33 cellular contexts compared by ENCODE assay signal in genomic region chr6:166822609-166823008, GRCh38.
"Had no signal": no experiment of that assay in that cellular context is flagged by ENCODE, and none has a peak within 500 bp of the region (broad histone marks: within the 10 kb centered on the region; RNA-seq: fewer than 3 reads in every experiment).

No MANE protein-coding gene starts in this region.

- H3K27ac ChIP-seq: adrenal gland, body of pancreas, brain microvascular endothelial cell, breast epithelium, VCaP had no signal

- H3K36me3 ChIP-seq: adrenal gland, brain microvascular endothelial cell, breast epithelium had no signal

- H3K4me3 ChIP-seq: adrenal gland, body of pancreas, breast epithelium had no signal

- H3K9me3 ChIP-seq: adrenal gland, body of pancreas, breast epithelium had no signal

- DNase-seq: activated B cell treated with CpG ODN at 0.5 μM for 24 hours; activated CD4-positive, alpha-beta memory T cell treated with anti-CD3 and anti-CD28 coated beads for 36 hours; activated CD4-positive, alpha-beta T cell treated with anti-CD3 and anti-CD28 coated beads for 4 hours; activated CD4-positive, alpha-beta T cell treated with anti-CD3 and anti-CD28 coated beads, Interleukin-2, amount 10 ng/mL, durations not matched to agents 24 days and 14 days; activated CD4-positive, alpha-beta T cell treated with anti-CD3 and anti-CD28 coated beads, Interleukin-2, amount 50 U/mL, for 1 hour; activated CD4-positive, alpha-beta T cell treated with anti-CD3 and anti-CD28 coated beads, Interleukin-2, amount 50 U/mL, for 4 hours; activated CD4-positive, CD25-positive, alpha-beta regulatory T cell treated with anti-CD3 and anti-CD28 coated beads, Interleukin-2, amount 50 U/mL, for 72 hours; activated CD8-positive, alpha-beta memory T cell treated with anti-CD3 and anti-CD28 coated beads, Interleukin-2, amount 50 U/mL, for 4 hours; activated CD8-positive, alpha-beta T cell treated with anti-CD3 and anti-CD28 coated beads for 36 hours; activated effector memory CD4-positive, alpha-beta T cell treated with anti-CD3 and anti-CD28 coated beads, Interleukin-2, amount 50 U/mL, for 16 hours; activated gamma-delta T cell treated with Interleukin-2 at 50 U/mL for 16 hours; activated naive CD4-positive, alpha-beta T cell; activated naive CD4-positive, alpha-beta T cell treated with anti-CD3 and anti-CD28 coated beads for 36 hours; activated naive CD4-positive, alpha-beta T cell treated with anti-CD3 and anti-CD28 coated beads, Interleukin-2, amount 50 U/mL, for 16 hours; activated naive CD8-positive, alpha-beta T cell treated with anti-CD3 and anti-CD28 coated beads for 36 hours; activated T-cell treated with anti-CD3 and anti-CD28 coated beads for 4 hours; activated T-cell treated with anti-CD3 and anti-CD28 coated beads, Interleukin-2, amount 50 U/mL, for 1 hour; activated T-cell treated with anti-CD3 and anti-CD28 coated beads, Interleukin-2, amount 50 U/mL, for 4 hours; activated T-cell treated with anti-CD3 and anti-CD28 coated beads, Interleukin-2, amount 50 U/mL, for 72 hours; adrenal gland; amniotic stem cell; aorta; body of pancreas; brain microvascular endothelial cell; central memory CD4-positive, alpha-beta T cell; T-helper 2 cell; T-helper 9 cell had no signal

- FAIRE-seq: astrocyte, TTC549 had no signal

- H3K4me1 ChIP-seq: adrenal gland, body of pancreas, breast epithelium had no signal

- H3K27me3 ChIP-seq: adrenal gland, body of pancreas, brain microvascular endothelial cell, breast epithelium had no signal

- ATAC-seq: activated CD8-positive, alpha-beta T cell treated with anti-CD3 and anti-CD28 coated beads for 36 hours; activated naive CD4-positive, alpha-beta T cell treated with anti-CD3 and anti-CD28 coated beads, Interleukin-2, amount 50 U/mL, for 72 hours; activated T-cell treated with anti-CD3 and anti-CD28 coated beads, Interleukin-2, amount 50 U/mL, for 4 hours; activated T-cell treated with anti-CD3 and anti-CD28 coated beads, Interleukin-2, amount 50 U/mL, for 72 hours; activated T-helper 17 cell treated with anti-CD3 and anti-CD28 coated beads, Interleukin-2, amount 50 U/mL, for 72 hours; body of pancreas had no signal
